In the genomic region with DNA sequence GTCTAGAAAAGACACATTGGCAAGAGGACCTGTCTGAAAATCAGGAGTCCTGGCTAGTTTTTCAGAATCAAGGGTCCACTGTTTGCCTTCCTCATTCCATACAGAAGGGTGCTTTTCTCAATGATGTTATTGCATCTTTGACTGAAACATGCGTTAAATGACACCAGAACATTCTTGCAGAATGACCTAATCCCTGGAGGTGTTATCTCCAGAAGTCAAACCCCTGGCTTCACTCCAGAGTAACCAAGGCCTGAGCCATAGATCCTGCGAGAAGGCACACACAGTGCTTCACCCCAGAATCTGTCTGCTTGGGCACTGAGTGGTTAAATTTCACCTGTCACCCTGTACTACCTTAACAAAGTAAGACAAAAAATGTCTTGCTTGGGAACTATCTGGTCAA, we compare ENCODE assay signal across 17 cellular contexts.
DNase-seq lines count a peak whose midpoint lies in the region; ATAC-seq, FAIRE-seq and TF ChIP-seq lines count a peak whose summit lies in the region.
"Had no signal": no experiment of that assay in that cellular context is flagged by ENCODE, and none has a peak within 500 bp of the region (broad histone marks: within the 10 kb centered on the region; RNA-seq: fewer than 3 reads in every experiment).

No MANE protein-coding gene starts in this region.

- H3K4me1 ChIP-seq in HepG2 (ENCODE audit: insufficient read depth, low read length) (no peaks in the 10 kb centered on the region), right lobe of liver (no peaks in the 10 kb centered on the region)

- CTCF ChIA-PET in HepG2 (lab: Yijun Ruan, JAX; ENCODE audit: low intra/inter-chr PET ratio, low total read pairs): no interaction called here

- ATAC-seq in HepG2 (no peak; the same call in 2 of the 3 replicates), right lobe of liver (no peak), GM21447 (IDR thresholded peaks at IDR 0.05; ENCODE audit: unreplicated experiment) (no peak), HG03469 (IDR thresholded peaks at IDR 0.05; ENCODE audit: unreplicated experiment) (no peak)

- POLR2A ChIA-PET in HepG2 (lab: Yijun Ruan, JAX): no interaction called here

- no peaks in the 10 kb centered on the region for H3K79me2 ChIP-seq in HepG2 (ENCODE audit: insufficient read depth, low read length)

- WGBS in HepG2 (ENCODE audit: low lambda C conversion rate): 3% methylated on average over 2 of the region's 2 CpGs
- WGBS in right lobe of liver (ENCODE audit: insufficient coverage, low coverage, low lambda C conversion rate, missing lambda C conversion rate): 50% methylated on average over 2 of the region's 2 CpGs

- intact Hi-C loops in HepG2 (cut with micrococcal nuclease; ENCODE audit: unreplicated experiment): no loop called here
- intact Hi-C loops in right lobe of liver (cut with DNase I): loop anchor here in 1 of 2 donors (10.0 kb wide), 1 partner anchor 1259 kb away; a partner anchor contains a TSS

- H3K4me3 ChIP-seq in HepG2 (replicated peaks in 1 of 3; ENCODE audit: insufficient read depth in 1 of 3, low read depth in 2 of 3, low read length in 3 of 3) (no peak overlapping the region), right lobe of liver (no peak overlapping the region)
- H3K4me3 ChIP-seq: PC-9, SK-N-MC had no signal

- TF ChIP-seq POLR2A in HepG2 (IDR thresholded peaks at IDR 0.05; ENCODE audit: insufficient read depth in 1 of 2, low read depth in 2 of 2, low read length in 2 of 2) (no peak), right lobe of liver (IDR thresholded peaks at IDR 0.05) (no peak)

- TF ChIP-seq EP300 in HepG2 (IDR thresholded peaks at IDR 0.05; ENCODE audit: low read depth in 2 of 2, low read length in 2 of 2) (no peak), HepG2 (CRISPR knock-in tag; IDR thresholded peaks at IDR 0.05; ENCODE audit: borderline replicate concordance) (no peak)

- H3K9me3 ChIP-seq in HepG2 (ENCODE audit: low read length): no peaks in the 10 kb centered on the region
- no peaks in the 10 kb centered on the region for H3K9me3 ChIP-seq in right lobe of liver

- H3K4me2 ChIP-seq in HepG2 (ENCODE audit: low read depth, low read length): no peak overlapping the region
- H3K4me2 ChIP-seq: PC-9 had no signal

- no peaks in the 10 kb centered on the region for H4K20me1 ChIP-seq in HepG2 (ENCODE audit: insufficient read depth, low read length)

- no peak for TF ChIP-seq RAD21 in HepG2 (CRISPR knock-in tag; IDR thresholded peaks at IDR 0.05)

- in situ Hi-C loops in HepG2 (cut with HindIII; ENCODE audit: extremely low pct_ligation_motif_present, low pct_unique_long_range_greater_than_20kb): loop anchor here (10.0 kb wide), 1 partner anchor 1289 kb away; no protein-coding TSS in a partner anchor

- H3K36me3 ChIP-seq in HepG2 (replicated peaks in 1 of 2; ENCODE audit: control insufficient read depth in 1 of 2, insufficient read depth in 2 of 2, low read length in 2 of 2) (no peaks in the 10 kb centered on the region), right lobe of liver (no peaks in the 10 kb centered on the region)

- FAIRE-seq in HepG2 (lab: Jason Lieb, UNC) (no peak), HTR-8/SVneo (lab: Jason Lieb, UNC) (no peak)

- H3K27me3 ChIP-seq in HepG2 (ENCODE audit: control insufficient read depth in 1 of 2, insufficient read depth in 2 of 2, low read length in 2 of 2): no peaks in the 10 kb centered on the region
- H3K27me3 ChIP-seq in right lobe of liver: no peaks in the 10 kb centered on the region

- no TSS peak for BruUV-seq in HepG2 (replicated peaks; lab: Mats Ljungman, UMichigan)

- H3K27ac ChIP-seq in HepG2 (ENCODE audit: extremely low read length, insufficient read depth, low read length) (no peak overlapping the region), right lobe of liver (no peak overlapping the region)
- H3K27ac ChIP-seq: PC-9, SK-N-MC had no signal

- no peak for TF ChIP-seq CTCF in HepG2 (CRISPR knock-in tag; IDR thresholded peaks at IDR 0.05)
- no peak for TF ChIP-seq CTCF in right lobe of liver (IDR thresholded peaks at IDR 0.05)

- no peak overlapping the region for H2AFZ ChIP-seq in HepG2 (ENCODE audit: low read length)
- H2AFZ ChIP-seq: PC-9 had no signal

- H3K9ac ChIP-seq in HepG2 (ENCODE audit: insufficient read depth, low read depth, low read length): no peak overlapping the region

- DNase-seq in HepG2 (ENCODE audit: low spot score) (peak; percentile 10), right lobe of liver (no peak), astrocyte of the hippocampus (ENCODE audit: low read depth, low spot score) (peak; percentile 17), islet precursor cell (peak; percentile 64), HTR-8/SVneo (ENCODE audit: insufficient read length, low spot score) (no peak)
- DNase-seq: ACHN; CD4-positive, alpha-beta memory T cell; HCEC 1CT; NCI-H1417; NCI-H1930; NCI-H226; NCI-H526; NK-92 treated with Interleukin-12 subunit alpha and Interleukin-12 subunit beta, amount 100 ng/mL, for 24 hours; PC-9 had no signal

TF ChIP-seq in HepG2, 621 proteins besides CTCF, POLR2A, EP300 and RAD21:
- TF ChIP-seq, protein P1, sequence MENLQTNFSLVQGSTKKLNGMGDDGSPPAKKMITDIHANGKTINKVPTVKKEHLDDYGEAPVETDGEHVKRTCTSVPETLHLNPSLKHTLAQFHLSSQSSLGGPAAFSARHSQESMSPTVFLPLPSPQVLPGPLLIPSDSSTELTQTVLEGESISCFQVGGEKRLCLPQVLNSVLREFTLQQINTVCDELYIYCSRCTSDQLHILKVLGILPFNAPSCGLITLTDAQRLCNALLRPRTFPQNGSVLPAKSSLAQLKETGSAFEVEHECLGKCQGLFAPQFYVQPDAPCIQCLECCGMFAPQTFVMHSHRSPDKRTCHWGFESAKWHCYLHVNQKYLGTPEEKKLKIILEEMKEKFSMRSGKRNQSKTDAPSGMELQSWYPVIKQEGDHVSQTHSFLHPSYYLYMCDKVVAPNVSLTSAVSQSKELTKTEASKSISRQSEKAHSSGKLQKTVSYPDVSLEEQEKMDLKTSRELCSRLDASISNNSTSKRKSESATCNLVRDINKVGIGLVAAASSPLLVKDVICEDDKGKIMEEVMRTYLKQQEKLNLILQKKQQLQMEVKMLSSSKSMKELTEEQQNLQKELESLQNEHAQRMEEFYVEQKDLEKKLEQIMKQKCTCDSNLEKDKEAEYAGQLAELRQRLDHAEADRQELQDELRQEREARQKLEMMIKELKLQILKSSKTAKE (CRISPR knock-in tag; IDR thresholded peaks at IDR 0.05; ENCODE audit: borderline replicate concordance): no peak
- no peak for TF ChIP-seq ZKSCAN1 (IDR thresholded peaks at IDR 0.05; ENCODE audit: low read length)
- TF ChIP-seq MEIS1 (CRISPR knock-in tag; IDR thresholded peaks at IDR 0.05; ENCODE audit: borderline replicate concordance): no peak
- no peak for TF ChIP-seq ZBTB20 (CRISPR knock-in tag; IDR thresholded peaks at IDR 0.05; ENCODE audit: borderline replicate concordance, low read depth)
- TF ChIP-seq POGZ (CRISPR knock-in tag; IDR thresholded peaks at IDR 0.05): no peak
- TF ChIP-seq FOSL2 (CRISPR knock-in tag; IDR thresholded peaks at IDR 0.05): no peak
- TF ChIP-seq CHCHD3 (CRISPR knock-in tag; IDR thresholded peaks at IDR 0.05): no peak
- TF ChIP-seq ZNF720 (CRISPR knock-in tag; IDR thresholded peaks at IDR 0.05): no peak
- TF ChIP-seq ZNF556 (CRISPR knock-in tag; IDR thresholded peaks at IDR 0.05; ENCODE audit: borderline replicate concordance): no peak
- no peak for TF ChIP-seq SP2 (CRISPR knock-in tag; IDR thresholded peaks at IDR 0.05)
- TF ChIP-seq RARA (CRISPR knock-in tag; IDR thresholded peaks at IDR 0.05): no peak
- TF ChIP-seq ZNF703 (CRISPR knock-in tag; IDR thresholded peaks at IDR 0.05; ENCODE audit: borderline replicate concordance): no peak
- TF ChIP-seq, protein P2, sequence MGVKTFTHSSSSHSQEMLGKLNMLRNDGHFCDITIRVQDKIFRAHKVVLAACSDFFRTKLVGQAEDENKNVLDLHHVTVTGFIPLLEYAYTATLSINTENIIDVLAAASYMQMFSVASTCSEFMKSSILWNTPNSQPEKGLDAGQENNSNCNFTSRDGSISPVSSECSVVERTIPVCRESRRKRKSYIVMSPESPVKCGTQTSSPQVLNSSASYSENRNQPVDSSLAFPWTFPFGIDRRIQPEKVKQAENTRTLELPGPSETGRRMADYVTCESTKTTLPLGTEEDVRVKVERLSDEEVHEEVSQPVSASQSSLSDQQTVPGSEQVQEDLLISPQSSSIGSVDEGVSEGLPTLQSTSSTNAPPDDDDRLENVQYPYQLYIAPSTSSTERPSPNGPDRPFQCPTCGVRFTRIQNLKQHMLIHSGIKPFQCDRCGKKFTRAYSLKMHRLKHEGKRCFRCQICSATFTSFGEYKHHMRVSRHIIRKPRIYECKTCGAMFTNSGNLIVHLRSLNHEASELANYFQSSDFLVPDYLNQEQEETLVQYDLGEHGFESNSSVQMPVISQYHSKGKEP (CRISPR knock-in tag; IDR thresholded peaks at IDR 0.05): no peak
- no peak for TF ChIP-seq ZNF678 (CRISPR knock-in tag; IDR thresholded peaks at IDR 0.05)
- TF ChIP-seq ZZZ3 (CRISPR knock-in tag; IDR thresholded peaks at IDR 0.05; ENCODE audit: borderline replicate concordance): no peak
- TF ChIP-seq, protein P3, sequence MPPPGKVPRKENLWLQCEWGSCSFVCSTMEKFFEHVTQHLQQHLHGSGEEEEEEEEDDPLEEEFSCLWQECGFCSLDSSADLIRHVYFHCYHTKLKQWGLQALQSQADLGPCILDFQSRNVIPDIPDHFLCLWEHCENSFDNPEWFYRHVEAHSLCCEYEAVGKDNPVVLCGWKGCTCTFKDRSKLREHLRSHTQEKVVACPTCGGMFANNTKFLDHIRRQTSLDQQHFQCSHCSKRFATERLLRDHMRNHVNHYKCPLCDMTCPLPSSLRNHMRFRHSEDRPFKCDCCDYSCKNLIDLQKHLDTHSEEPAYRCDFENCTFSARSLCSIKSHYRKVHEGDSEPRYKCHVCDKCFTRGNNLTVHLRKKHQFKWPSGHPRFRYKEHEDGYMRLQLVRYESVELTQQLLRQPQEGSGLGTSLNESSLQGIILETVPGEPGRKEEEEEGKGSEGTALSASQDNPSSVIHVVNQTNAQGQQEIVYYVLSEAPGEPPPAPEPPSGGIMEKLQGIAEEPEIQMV (CRISPR knock-in tag; IDR thresholded peaks at IDR 0.05; ENCODE audit: low read depth): no peak
- TF ChIP-seq HCFC1 (IDR thresholded peaks at IDR 0.05; ENCODE audit: low read depth, low read length): no peak

Comparison
In these comparisons a context has a peak if more than half of its experiments do, and no peak if none do; other contexts are left out.
1. DNase-seq: peak in HepG2 (single experiment), astrocyte of the hippocampus (single experiment) and islet precursor cell (single experiment); none in right lobe of liver (0 of 3) and HTR-8/SVneo (single experiment).